ENCODE assay signal across 26 cellular contexts in the genomic region with DNA sequence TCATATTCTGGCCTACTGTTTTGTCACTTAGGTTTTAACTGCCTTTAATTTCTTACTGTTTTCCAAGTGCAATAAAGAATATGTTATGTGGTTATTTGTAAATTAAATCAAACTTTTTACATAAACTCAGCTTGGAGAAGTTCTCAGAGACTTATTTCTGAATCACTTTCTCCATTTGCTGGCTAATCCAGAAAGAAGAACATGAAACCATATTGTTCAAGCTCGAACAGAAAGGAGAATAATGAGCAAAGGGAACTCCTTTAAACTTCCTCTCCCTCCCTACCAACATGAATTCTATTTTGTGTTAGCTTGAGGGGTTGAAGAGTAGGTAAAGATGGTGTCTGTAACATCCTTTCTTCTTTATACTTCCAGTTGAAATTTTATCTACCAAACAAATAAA. TPM values are rescaled to one million over a fixed set of nuclear protein-coding genes. Genes with fewer than 3 reads are reported as not detected.
"Had no signal": no experiment of that assay in that cellular context is flagged by ENCODE, and none has a peak within 500 bp of the region (broad histone marks: within the 10 kb centered on the region; RNA-seq: fewer than 3 reads in every experiment).

No MANE protein-coding gene starts in this region.

- H3K36me3 Mint-ChIP-seq: activated naive CD8-positive, alpha-beta T cell treated with anti-CD3 and anti-CD28 coated beads for 36 hours; memory B cell; natural killer cell had no signal

- H3K27me3 Mint-ChIP-seq: activated CD4-positive, alpha-beta T cell treated with anti-CD3 and anti-CD28 coated beads for 36 hours; memory B cell had no signal

- H3K36me3 ChIP-seq: adrenal gland, cardiac muscle cell, neural progenitor cell, tibial nerve had no signal

- DNase-seq: activated CD4-positive, alpha-beta T cell treated with anti-CD3 and anti-CD28 coated beads for 36 hours; activated CD4-positive, CD25-positive, alpha-beta regulatory T cell; activated CD8-positive, alpha-beta memory T cell treated with anti-CD3 and anti-CD28 coated beads, Interleukin-2, amount 50 U/mL, for 4 hours; activated effector memory CD4-positive, alpha-beta T cell treated with anti-CD3 and anti-CD28 coated beads, Interleukin-2, amount 50 U/mL, for 16 hours; activated naive CD4-positive, alpha-beta T cell treated with anti-CD3 and anti-CD28 coated beads for 36 hours; activated naive CD8-positive, alpha-beta T cell treated with anti-CD3 and anti-CD28 coated beads for 36 hours; activated T-cell treated with anti-CD3 and anti-CD28 coated beads, Interleukin-2, amount 50 U/mL, for 1 hour; adrenal gland; aorta; cortex of kidney; effector CD4-positive, alpha-beta T cell; foreskin melanocyte; heart right ventricle; natural killer cell; right lobe of liver; stimulated activated CD4-positive, alpha-beta T cell treated with anti-CD3 and anti-CD28 coated beads, Interleukin-2, amount 100 ng/mL, for 48 hours; stimulated activated naive CD4-positive, alpha-beta T cell treated with Interleukin-2 at 50 U/mL for 16 hours had no signal

- H3K9me3 ChIP-seq: adrenal gland, esophagus muscularis mucosa, heart right ventricle, right lobe of liver, tibial nerve had no signal

- H2AFZ ChIP-seq: neural progenitor cell had no signal

- H3K27me3 ChIP-seq: adrenal gland, cardiac muscle cell, esophagus muscularis mucosa, heart right ventricle, neural progenitor cell, right lobe of liver, tibial nerve had no signal

- ATAC-seq: activated CD4-positive, alpha-beta T cell treated with anti-CD3 and anti-CD28 coated beads for 36 hours; heart right ventricle; natural killer cell had no signal

- H3K9ac ChIP-seq: neural progenitor cell had no signal

- H3K4me2 ChIP-seq: neural progenitor cell had no signal

- H3K27ac ChIP-seq: adrenal gland, cardiac muscle cell, esophagus muscularis mucosa, heart right ventricle, neural progenitor cell, right lobe of liver, tibial nerve had no signal

- H3K4me1 Mint-ChIP-seq: activated CD4-positive, alpha-beta T cell treated with anti-CD3 and anti-CD28 coated beads for 36 hours; activated naive CD8-positive, alpha-beta T cell treated with anti-CD3 and anti-CD28 coated beads for 36 hours; memory B cell; natural killer cell had no signal

- H3K4me3 Mint-ChIP-seq: activated CD4-positive, alpha-beta T cell treated with anti-CD3 and anti-CD28 coated beads for 36 hours; activated naive CD4-positive, alpha-beta T cell treated with anti-CD3 and anti-CD28 coated beads for 36 hours; activated naive CD8-positive, alpha-beta T cell treated with anti-CD3 and anti-CD28 coated beads for 36 hours; activated T-helper 1 cell treated with anti-CD3 and anti-CD28 coated beads, Interleukin-12 subunit alpha, Interleukin-12 subunit beta, Interleukin-2, Interleukin-4 antibody, amounts not matched to agents 30 ng/mL and 10 ng/mL and 1 ng/mL, durations not matched to agents 14 hours and 24 hours and 36 hours; brain; memory B cell; natural killer cell; neural progenitor cell; T-helper 2 cell treated with Interferon-gamma antibody and Interleukin-4, amounts not matched to agents 5 μg/mL and 100 μg/mL, for 36 hours had no signal

- H3K4me3 ChIP-seq: adrenal gland, cardiac muscle cell, esophagus muscularis mucosa, heart right ventricle, neural progenitor cell, right lobe of liver, tibial nerve had no signal

- H3K27ac Mint-ChIP-seq: activated CD4-positive, alpha-beta T cell treated with anti-CD3 and anti-CD28 coated beads for 36 hours; activated naive CD4-positive, alpha-beta T cell treated with anti-CD3 and anti-CD28 coated beads for 36 hours; activated naive CD8-positive, alpha-beta T cell treated with anti-CD3 and anti-CD28 coated beads for 36 hours; activated T-helper 1 cell treated with anti-CD3 and anti-CD28 coated beads, Interleukin-12 subunit alpha, Interleukin-12 subunit beta, Interleukin-2, Interleukin-4 antibody, amounts not matched to agents 30 ng/mL and 10 ng/mL and 1 ng/mL, durations not matched to agents 14 hours and 24 hours and 36 hours; brain; memory B cell; natural killer cell; neural progenitor cell; T-helper 2 cell treated with Interferon-gamma antibody and Interleukin-4, amounts not matched to agents 5 μg/mL and 100 μg/mL, for 36 hours had no signal

- H3K9me3 Mint-ChIP-seq: activated naive CD4-positive, alpha-beta T cell treated with anti-CD3 and anti-CD28 coated beads for 36 hours; activated naive CD8-positive, alpha-beta T cell treated with anti-CD3 and anti-CD28 coated beads for 36 hours; activated T-helper 1 cell treated with anti-CD3 and anti-CD28 coated beads, Interleukin-12 subunit alpha, Interleukin-12 subunit beta, Interleukin-2, Interleukin-4 antibody, amounts not matched to agents 30 ng/mL and 10 ng/mL and 1 ng/mL, durations not matched to agents 14 hours and 24 hours and 36 hours; brain; memory B cell; natural killer cell; neural progenitor cell; T-helper 2 cell treated with Interferon-gamma antibody and Interleukin-4, amounts not matched to agents 5 μg/mL and 100 μg/mL, for 36 hours had no signal

- H3K4me1 ChIP-seq: neural progenitor cell, right lobe of liver had no signal

RNA-seq across cellular contexts. Expression of a gene that starts 52.3 kb away (rescaled TPM):
- total RNA-seq: activated CD8-positive, alpha-beta memory T cell treated with anti-CD3 and anti-CD28 coated beads for 36 hours; activated T-helper 1 cell treated with anti-CD3 and anti-CD28 coated beads, Interleukin-12 subunit alpha, Interleukin-12 subunit beta, Interleukin-2, Interleukin-4 antibody, amounts not matched to agents 30 ng/mL and 10 ng/mL and 1 ng/mL, durations not matched to agents 14 hours and 24 hours and 36 hours had no signal
